ENCODE assay signal across 12 cellular contexts in genomic region chr17:74520790-74521480, GRCh38. TPM values are rescaled to one million over a fixed set of nuclear protein-coding genes. Genes with fewer than 3 reads are reported as not detected.
DNase-seq lines count a peak whose midpoint lies in the region; ATAC-seq, FAIRE-seq and TF ChIP-seq lines count a peak whose summit lies in the region.
"Had no signal": no experiment of that assay in that cellular context is flagged by ENCODE, and none has a peak within 500 bp of the region (broad histone marks: within the 10 kb centered on the region; RNA-seq: fewer than 3 reads in every experiment).

No MANE protein-coding gene starts in this region.

- DNase-seq in activated CD4-positive, alpha-beta T cell treated with anti-CD3 and anti-CD28 coated beads for 36 hours: no peak
- DNase-seq in activated CD4-positive, alpha-beta T cell treated with anti-CD3 and anti-CD28 coated beads for 1 hour: no peak
- DNase-seq in colonic mucosa (peak; percentile 17), lower lobe of right lung (no peak), upper lobe of right lung (no peak), GM12892 (ENCODE audit: insufficient read length) (no peak), NCI-H2029 treated with DMSO at 0.1 percent for 48 hours (lab: John Stamatoyannopoulos, UW) (no peak)
- no peak for DNase-seq in stimulated activated CD4-positive, alpha-beta T cell treated with anti-CD3 and anti-CD28 coated beads, Interleukin-15, amount 100 ng/mL, for 24 hours
- DNase-seq: mesenchymal stem cell; stimulated activated CD4-positive, alpha-beta T cell treated with anti-CD3 and anti-CD28 coated beads, Interleukin-12 subunit alpha, Interleukin-12 subunit beta, amount 100 ng/mL, for 4 hours had no signal

- POLR2A ChIA-PET in activated CD4-positive, alpha-beta T cell treated with anti-CD3 and anti-CD28 coated beads for 36 hours (lab: Charles Lee): no interaction called here

- no peak for ATAC-seq in activated CD4-positive, alpha-beta T cell treated with anti-CD3 and anti-CD28 coated beads for 36 hours
- ATAC-seq in lower lobe of right lung (peak; percentile 67 to 76), upper lobe of right lung (peak; percentile 62)

- no peak overlapping the region for H3K4me3 ChIP-seq in colonic mucosa
- H3K4me3 ChIP-seq in lower lobe of right lung: peak overlapping the region; percentile 8
- H3K4me3 ChIP-seq in upper lobe of right lung: no peak overlapping the region

- no peaks in the 10 kb centered on the region for H3K4me1 ChIP-seq in colonic mucosa
- H3K4me1 ChIP-seq in lower lobe of right lung: no peaks in the 10 kb centered on the region
- no peaks in the 10 kb centered on the region for H3K4me1 ChIP-seq in upper lobe of right lung

- H3K9me3 ChIP-seq in colonic mucosa (no peaks in the 10 kb centered on the region), lower lobe of right lung (no peaks in the 10 kb centered on the region), upper lobe of right lung (no peaks in the 10 kb centered on the region)

- CTCF ChIA-PET in activated CD4-positive, alpha-beta T cell treated with anti-CD3 and anti-CD28 coated beads for 36 hours (lab: Charles Lee): no interaction called here

- peaks cover 22% of the 10 kb centered on the region for H3K27me3 Mint-ChIP-seq in activated CD4-positive, alpha-beta T cell treated with anti-CD3 and anti-CD28 coated beads for 36 hours

- no peaks in the 10 kb centered on the region for H3K36me3 Mint-ChIP-seq in activated CD4-positive, alpha-beta T cell treated with anti-CD3 and anti-CD28 coated beads for 36 hours (ENCODE audit: low read depth)

- H3K27ac ChIP-seq in colonic mucosa (peak overlapping the region; percentile 37), lower lobe of right lung (peak overlapping the region; percentile 73), upper lobe of right lung (peak overlapping the region; percentile 73)
- H3K27ac ChIP-seq: KMS-11 had no signal

- no peak for TF ChIP-seq CTCF in colonic mucosa (IDR thresholded peaks at IDR 0.05)
- TF ChIP-seq CTCF in lower lobe of right lung (IDR thresholded peaks at IDR 0.05): no peak
- TF ChIP-seq CTCF in upper lobe of right lung (IDR thresholded peaks at IDR 0.05): no peak

- H3K4me1 Mint-ChIP-seq in activated CD4-positive, alpha-beta T cell treated with anti-CD3 and anti-CD28 coated beads for 36 hours: peaks cover 12% of the 10 kb centered on the region

- H3K27me3 ChIP-seq in colonic mucosa (no peaks in the 10 kb centered on the region), lower lobe of right lung (ENCODE audit: low read depth) (no peaks in the 10 kb centered on the region), upper lobe of right lung (no peaks in the 10 kb centered on the region)

- H3K9me3 Mint-ChIP-seq in activated CD4-positive, alpha-beta T cell treated with anti-CD3 and anti-CD28 coated beads for 36 hours (ENCODE audit: low read depth): peaks cover 10% of the 10 kb centered on the region

- no peak for TF ChIP-seq POLR2A in GM12892 (IDR thresholded peaks at IDR 0.05; ENCODE audit: low read depth, low read length)

- H3K4me3 Mint-ChIP-seq in activated CD4-positive, alpha-beta T cell treated with anti-CD3 and anti-CD28 coated beads for 36 hours: no peak overlapping the region

- no peak overlapping the region for H3K9ac ChIP-seq in colonic mucosa (ENCODE audit: low read depth in 2 of 2, low read length in 2 of 2)
- H3K9ac ChIP-seq: KMS-11 had no signal

- no peak for FAIRE-seq in GM12892 (lab: Jason Lieb, UNC)
- FAIRE-seq: A204.1 had no signal

- peak overlapping the region; percentile 47 for H3K27ac Mint-ChIP-seq in activated CD4-positive, alpha-beta T cell treated with anti-CD3 and anti-CD28 coated beads for 36 hours

- intact Hi-C loops in activated CD4-positive, alpha-beta T cell treated with anti-CD3 and anti-CD28 coated beads for 36 hours (cut with DNase I, micrococcal nuclease): no loop called here
- intact Hi-C loops in colonic mucosa (cut with DNase I): no loop called here
- intact Hi-C loops in lower lobe of right lung (cut with DNase I): no loop called here
- intact Hi-C loops in upper lobe of right lung (cut with DNase I): no loop called here

- H3K36me3 ChIP-seq in colonic mucosa (no peaks in the 10 kb centered on the region), lower lobe of right lung (no peaks in the 10 kb centered on the region), upper lobe of right lung (no peaks in the 10 kb centered on the region)

RNA-seq across cellular contexts. Expression of gene CD300LB, which starts 10.3 kb away (rescaled TPM):
- total RNA-seq in activated CD4-positive, alpha-beta T cell treated with anti-CD3 and anti-CD28 coated beads for 36 hours: not detected
- total RNA-seq in colonic mucosa: under 1 TPM in 1 of 2 donors, not detected in 1; 0.69 TPM
- 1.5 TPM for total RNA-seq in lower lobe of right lung
- 1.3 TPM for total RNA-seq in upper lobe of right lung
- 0.74 TPM for polyA plus RNA-seq in GM12892 (2012; ENCODE audit: missing spikeins)

RNA-seq across cellular contexts. Expression of gene CD300C, which starts 25.0 kb away (rescaled TPM):
- not detected for total RNA-seq in activated CD4-positive, alpha-beta T cell treated with anti-CD3 and anti-CD28 coated beads for 36 hours
- total RNA-seq in colonic mucosa (1 to 10 TPM in 1 of 2 donors, under 1 TPM in 1; 0.35 to 1.1 TPM), lower lobe of right lung (13.9 TPM), upper lobe of right lung (8.2 TPM)
- 0.17 TPM for polyA plus RNA-seq in GM12892 (2012; ENCODE audit: missing spikeins)

RNA-seq across cellular contexts. Expression of gene CD300H, which starts 46.4 kb away (rescaled TPM):
- not detected for total RNA-seq in activated CD4-positive, alpha-beta T cell treated with anti-CD3 and anti-CD28 coated beads for 36 hours
- total RNA-seq in colonic mucosa: under 1 TPM in 1 of 2 donors, not detected in 1; 0.45 TPM
- 0.92 TPM for total RNA-seq in lower lobe of right lung
- total RNA-seq in upper lobe of right lung: not detected
- not detected for polyA plus RNA-seq in GM12892 (2012; ENCODE audit: missing spikeins)

RNA-seq across cellular contexts. Expression of gene CD300A, which starts 54.5 kb away (rescaled TPM):
- 1 to 10 TPM; 4.9 to 5.8 TPM for total RNA-seq in activated CD4-positive, alpha-beta T cell treated with anti-CD3 and anti-CD28 coated beads for 36 hours
- total RNA-seq in colonic mucosa (1 to 10 TPM; 3.1 to 5.6 TPM), lower lobe of right lung (27.8 TPM), upper lobe of right lung (17.5 TPM)
- polyA plus RNA-seq in GM12892 (2012; ENCODE audit: missing spikeins): 70.3 TPM
